Comparison of ENCODE assay signal across 30 cellular contexts in genomic region chr12:24708718-24709117, GRCh38.
"Had no signal": no experiment of that assay in that cellular context is flagged by ENCODE, and none has a peak within 500 bp of the region (broad histone marks: within the 10 kb centered on the region; RNA-seq: fewer than 3 reads in every experiment).

No MANE protein-coding gene starts in this region.

- H3K36me3 ChIP-seq: adrenal gland, WERI-Rb-1 had no signal

- H3K4me3 ChIP-seq: adrenal gland, body of pancreas, PC-9 had no signal

- ATAC-seq: body of pancreas, Right ventricle myocardium inferior had no signal

- H3K4me1 ChIP-seq: adrenal gland, body of pancreas had no signal

- H3K27me3 ChIP-seq: adrenal gland, body of pancreas had no signal

- H3K9ac ChIP-seq: KMS-11 had no signal

- H3K27ac ChIP-seq: adrenal gland, body of pancreas, KMS-11, PC-9, RWPE1, WERI-Rb-1 had no signal

- H3K9me3 ChIP-seq: adrenal gland, body of pancreas had no signal

- DNase-seq: activated CD4-positive, alpha-beta memory T cell treated with anti-CD3 and anti-CD28 coated beads, Interleukin-2, amount 10 ng/mL, durations not matched to agents 7 days and 5 days; activated CD4-positive, alpha-beta T cell treated with anti-CD3 and anti-CD28 coated beads for 1 hour; activated CD4-positive, alpha-beta T cell treated with anti-CD3 and anti-CD28 coated beads for 48 hours; activated CD4-positive, CD25-positive, alpha-beta regulatory T cell; activated CD8-positive, alpha-beta memory T cell treated with anti-CD3 and anti-CD28 coated beads for 24 hours; activated CD8-positive, alpha-beta memory T cell treated with anti-CD3 and anti-CD28 coated beads, Interleukin-2, amount 10 ng/mL, durations not matched to agents 7 days and 5 days; activated CD8-positive, alpha-beta memory T cell treated with anti-CD3 and anti-CD28 coated beads, Interleukin-2, amount 50 U/mL, for 48 hours; activated gamma-delta T cell treated with Interleukin-2 at 50 U/mL for 16 hours; activated naive CD4-positive, alpha-beta T cell treated with anti-CD3 and anti-CD28 coated beads for 36 hours; adrenal gland; body of pancreas; central memory CD4-positive, alpha-beta T cell; MM.1S; NCI-H1092; NCI-H146; NCI-H187; NCI-H2029 treated with DMSO at 0.1 percent for 48 hours; NCI-H2107; NCI-H2171; NCI-H446; NCI-H524; NCI-H69; PC-9; SIG-M5; T1000; WERI-Rb-1 had no signal

- H3K4me2 ChIP-seq: KMS-11, PC-9 had no signal

- H3K9me3 Mint-ChIP-seq: activated naive CD4-positive, alpha-beta T cell treated with anti-CD3 and anti-CD28 coated beads for 36 hours had no signal

- H3K36me3 Mint-ChIP-seq: activated CD8-positive, alpha-beta memory T cell treated with anti-CD3 and anti-CD28 coated beads, Interleukin-2, amount 10 ng/mL, durations not matched to agents 7 days and 5 days; activated naive CD4-positive, alpha-beta T cell treated with anti-CD3 and anti-CD28 coated beads, Interleukin-2, amount 50 U/mL, for 72 hours had no signal

- H2AFZ ChIP-seq: PC-9 had no signal

- H3K4me3 Mint-ChIP-seq: activated CD4-positive, alpha-beta memory T cell treated with anti-CD3 and anti-CD28 coated beads, Interleukin-2, amount 10 ng/mL, durations not matched to agents 7 days and 5 days; activated CD8-positive, alpha-beta memory T cell treated with anti-CD3 and anti-CD28 coated beads, Interleukin-2, amount 10 ng/mL, durations not matched to agents 7 days and 5 days; activated naive CD4-positive, alpha-beta T cell treated with anti-CD3 and anti-CD28 coated beads for 36 hours had no signal

- H3K27me3 Mint-ChIP-seq: activated CD4-positive, alpha-beta memory T cell treated with anti-CD3 and anti-CD28 coated beads, Interleukin-2, amount 10 ng/mL, durations not matched to agents 7 days and 5 days; activated CD8-positive, alpha-beta memory T cell treated with anti-CD3 and anti-CD28 coated beads, Interleukin-2, amount 10 ng/mL, durations not matched to agents 7 days and 5 days had no signal

- H3K27ac Mint-ChIP-seq: activated CD4-positive, alpha-beta memory T cell treated with anti-CD3 and anti-CD28 coated beads, Interleukin-2, amount 10 ng/mL, durations not matched to agents 7 days and 5 days; activated CD8-positive, alpha-beta memory T cell treated with anti-CD3 and anti-CD28 coated beads, Interleukin-2, amount 10 ng/mL, durations not matched to agents 7 days and 5 days; activated naive CD4-positive, alpha-beta T cell treated with anti-CD3 and anti-CD28 coated beads for 36 hours; activated naive CD4-positive, alpha-beta T cell treated with anti-CD3 and anti-CD28 coated beads, Interleukin-2, amount 50 U/mL, for 72 hours had no signal
